9 cellular contexts compared by ENCODE assay signal in genomic region chr1:197519741-197520334, GRCh38.
A peak's percentile ranks its signal among the peaks of the same experiment; 100 is the strongest.
DNase-seq lines count a peak whose midpoint lies in the region; ATAC-seq, FAIRE-seq and TF ChIP-seq lines count a peak whose summit lies in the region.
"Had no signal": no experiment of that assay in that cellular context is flagged by ENCODE, and none has a peak within 500 bp of the region (broad histone marks: within the 10 kb centered on the region; RNA-seq: fewer than 3 reads in every experiment).

No MANE protein-coding gene starts in this region.

- POLR2A ChIA-PET in SK-N-SH (lab: Yijun Ruan, JAX): no interaction called here

- no CpG with 5 or more reads among the region's 1 CpG for WGBS in H9 (ENCODE audit: extremely low coverage, insufficient read length, low lambda C conversion rate)
- 100% methylated on average over 1 of the region's 1 CpG for WGBS in SK-N-SH (ENCODE audit: low lambda C conversion rate)
- 94 to 96% methylated on average over 1 of the region's 1 CpG for WGBS in esophagus squamous epithelium, 2 donors

- H3F3A ChIP-seq in SK-N-SH (replicated peaks; ENCODE audit: insufficient read depth): no peaks in the 10 kb centered on the region

- H3K27me3 Mint-ChIP-seq in H9 (ENCODE audit: low read depth): no peaks in the 10 kb centered on the region
- H3K27me3 Mint-ChIP-seq: activated naive CD8-positive, alpha-beta T cell treated with anti-CD3 and anti-CD28 coated beads, Interleukin-2, amount 10 ng/mL, durations not matched to agents 7 days and 5 days had no signal

- no peak for TF ChIP-seq EP300 in SK-N-SH (IDR thresholded peaks at IDR 0.05; ENCODE audit: borderline replicate concordance in 1 of 2, low read depth in 1 of 2, low read length in 1 of 2)

- no peak overlapping the region for H2BK15ac ChIP-seq in H9 (ENCODE audit: low read depth, low read length)

- TF ChIP-seq POLR2A in esophagus squamous epithelium (IDR thresholded peaks at IDR 0.05): no peak

- no peak overlapping the region for H3K18ac ChIP-seq in H9 (ENCODE audit: insufficient read length, low read depth, low read length)

- H2BK20ac ChIP-seq in H9 (ENCODE audit: low read depth, low read length, poor library complexity, severe bottlenecking): no peak overlapping the region

- no peaks in the 10 kb centered on the region for H3K9me1 ChIP-seq in keratinocyte (ENCODE audit: control insufficient read depth, extremely low read depth, insufficient read depth, low read length)

- H2BK5ac ChIP-seq in H9 (ENCODE audit: insufficient read length, low read length): no peak overlapping the region

- peak; percentile 32 for TF ChIP-seq RAD21 in SK-N-SH (IDR thresholded peaks at IDR 0.05; ENCODE audit: low read length)

- H3K79me2 ChIP-seq in H9 (ENCODE audit: insufficient read depth, low read length) (no peaks in the 10 kb centered on the region; the same call in 1 of the 2 replicates), SK-N-SH (ENCODE audit: insufficient read depth) (no peaks in the 10 kb centered on the region), keratinocyte (ENCODE audit: control insufficient read depth, insufficient read depth, low read length) (no peaks in the 10 kb centered on the region)

- H3K9me2 ChIP-seq in SK-N-SH: no peaks in the 10 kb centered on the region

- CTCF ChIA-PET in SK-N-SH (lab: Yijun Ruan, JAX): interaction anchor here (0.7 to 1.9 kb wide), 19 partner anchors 12 to 1166 kb away, joined by 3 to 10 read pairs (median 3); no protein-coding TSS in a partner anchor

- no peaks in the 10 kb centered on the region for H4K20me1 ChIP-seq in H9 (ENCODE audit: control insufficient read depth, insufficient read depth, insufficient read length)
- H4K20me1 ChIP-seq in SK-N-SH (ENCODE audit: insufficient read depth): no peaks in the 10 kb centered on the region
- H4K20me1 ChIP-seq in keratinocyte (ENCODE audit: control insufficient read depth, extremely low read depth, insufficient read depth, low read length): no peaks in the 10 kb centered on the region

- H3K4me1 ChIP-seq in H9 (ENCODE audit: insufficient read depth, low read length) (no peaks in the 10 kb centered on the region), SK-N-SH (ENCODE audit: control insufficient read depth in 1 of 2, insufficient read depth in 2 of 2, low read depth in 1 of 2, low read length in 1 of 2) (no peaks in the 10 kb centered on the region; a peak in 1 of 4 replicates), keratinocyte (ENCODE audit: control insufficient read depth, extremely low read depth, insufficient read depth, low read length) (no peaks in the 10 kb centered on the region), esophagus squamous epithelium (no peaks in the 10 kb centered on the region)

- H4K8ac ChIP-seq in H9 (replicated peaks; ENCODE audit: insufficient read length, low read depth, low read length): no peak overlapping the region

- H3K9me3 ChIP-seq in H9 (ENCODE audit: control insufficient read depth, low read depth, low read length) (no peaks in the 10 kb centered on the region), SK-N-SH (no peaks in the 10 kb centered on the region), keratinocyte (ENCODE audit: control insufficient read depth, low read depth, low read length) (no peaks in the 10 kb centered on the region), esophagus squamous epithelium (no peaks in the 10 kb centered on the region)

- H3K4ac ChIP-seq in H9 (ENCODE audit: low read depth, low read length): no peak overlapping the region

- H3K9ac ChIP-seq in H9 (ENCODE audit: extremely low read depth, insufficient read length, low read length) (no peak overlapping the region), SK-N-SH (no peak overlapping the region), keratinocyte (ENCODE audit: control insufficient read depth, extremely low read depth, insufficient read depth, low read length) (no peak overlapping the region)

- no peak overlapping the region for H3T11ph ChIP-seq in H9 (ENCODE audit: low read length)

- dilution Hi-C loops in keratinocyte (cut with MboI; ENCODE audit: extremely low pct_ligation_motif_present, low sequenced_read_pairs): no loop called here

- H4K5ac ChIP-seq in H9 (ENCODE audit: insufficient read length, low read depth, low read length): no peak overlapping the region

- no peak for ATAC-seq in HG03520 (IDR thresholded peaks at IDR 0.05; ENCODE audit: unreplicated experiment)

- DNase-seq in COLO829 (ENCODE audit: low spot score): peak; percentile 13
- no peak for DNase-seq in H9
- no peak for DNase-seq in SK-N-SH
- no peak for DNase-seq in keratinocyte (ENCODE audit: low read depth, low spot score)
- no peak for DNase-seq in OCI-M2 (lab: John Stamatoyannopoulos, UW; ENCODE audit: unreplicated experiment)
- no peak for DNase-seq in hepatic stellate cell (ENCODE audit: low spot score)
- DNase-seq in esophagus squamous epithelium (lab: John Stamatoyannopoulos, UW): no peak
- DNase-seq: activated naive CD8-positive, alpha-beta T cell treated with anti-CD3 and anti-CD28 coated beads, Interleukin-2, amount 10 ng/mL, durations not matched to agents 7 days and 5 days had no signal

- no peaks in the 10 kb centered on the region; the same call in 1 of the 2 replicates for H3K27me3 ChIP-seq in H9 (ENCODE audit: insufficient read depth, low read length)
- H3K27me3 ChIP-seq in SK-N-SH (ENCODE audit: insufficient read depth): no peaks in the 10 kb centered on the region
- no peaks in the 10 kb centered on the region for H3K27me3 ChIP-seq in keratinocyte (ENCODE audit: control insufficient read depth, extremely low read depth, insufficient read depth, low read length)
- no peaks in the 10 kb centered on the region for H3K27me3 ChIP-seq in esophagus squamous epithelium

- no peak overlapping the region for H2BK12ac ChIP-seq in H9 (ENCODE audit: insufficient read length, low read depth, low read length)

- no peaks in the 10 kb centered on the region for H3K23me2 ChIP-seq in H9 (ENCODE audit: insufficient read length, low read depth, low read length, poor library complexity, severe bottlenecking)

- H3K23ac ChIP-seq in H9 (ENCODE audit: insufficient read length, low read depth, low read length): no peak overlapping the region

- no peak overlapping the region for H4K91ac ChIP-seq in H9 (ENCODE audit: insufficient read length, low read depth, low read length)

- peaks cover 7 to 13% of the 10 kb centered on the region in 2 experiments; a peak in 3 of 4 replicates for H3K4me1 Mint-ChIP-seq in H9
- H3K4me1 Mint-ChIP-seq: activated naive CD8-positive, alpha-beta T cell treated with anti-CD3 and anti-CD28 coated beads, Interleukin-2, amount 10 ng/mL, durations not matched to agents 7 days and 5 days had no signal

- H3K9me3 Mint-ChIP-seq in H9: no peaks in the 10 kb centered on the region
- H3K9me3 Mint-ChIP-seq: activated naive CD8-positive, alpha-beta T cell treated with anti-CD3 and anti-CD28 coated beads, Interleukin-2, amount 10 ng/mL, durations not matched to agents 7 days and 5 days had no signal

- H3K36me3 Mint-ChIP-seq in H9 (ENCODE audit: insufficient read depth in 1 of 3, low read depth in 3 of 3): no peaks in the 10 kb centered on the region
- H3K36me3 Mint-ChIP-seq: activated naive CD8-positive, alpha-beta T cell treated with anti-CD3 and anti-CD28 coated beads, Interleukin-2, amount 10 ng/mL, durations not matched to agents 7 days and 5 days had no signal

- no peak overlapping the region for H2BK120ac ChIP-seq in H9 (ENCODE audit: low read depth, low read length, poor library complexity, severe bottlenecking)

- H2AFZ ChIP-seq in H9 (ENCODE audit: low read length): no peak overlapping the region
- H2AFZ ChIP-seq in SK-N-SH (ENCODE audit: low read depth): no peak overlapping the region
- H2AFZ ChIP-seq in keratinocyte (ENCODE audit: control insufficient read depth, low read length): no peak overlapping the region

- no peak overlapping the region for H3K56ac ChIP-seq in H9 (ENCODE audit: insufficient read length, low read depth, low read length)

- no peak for FAIRE-seq in keratinocyte (lab: Jason Lieb, UNC)

- no peak overlapping the region for H3K27ac Mint-ChIP-seq in H9
- H3K27ac Mint-ChIP-seq: activated naive CD8-positive, alpha-beta T cell treated with anti-CD3 and anti-CD28 coated beads, Interleukin-2, amount 10 ng/mL, durations not matched to agents 7 days and 5 days had no signal

- no peak overlapping the region for H2AK5ac ChIP-seq in H9 (ENCODE audit: insufficient read length, low read length)

- H3K27ac ChIP-seq in H9 (ENCODE audit: insufficient read length, low read depth, low read length): no peak overlapping the region
- no peak overlapping the region for H3K27ac ChIP-seq in SK-N-SH (ENCODE audit: low read depth in 2 of 2, low read length in 1 of 2)
- no peak overlapping the region for H3K27ac ChIP-seq in keratinocyte (ENCODE audit: control insufficient read depth, insufficient read depth, low read length)
- no peak overlapping the region for H3K27ac ChIP-seq in esophagus squamous epithelium

- H3K4me2 ChIP-seq in H9 (ENCODE audit: insufficient read depth, insufficient read length, low read length) (no peak overlapping the region), SK-N-SH (no peak overlapping the region), keratinocyte (ENCODE audit: control insufficient read depth, extremely low read depth, insufficient read depth, low read depth, low read length) (no peak overlapping the region)

- H3K4me3 ChIP-seq in SK-N-SH (ENCODE audit: low read depth in 2 of 2, low read length in 1 of 2) (no peak overlapping the region), keratinocyte (ENCODE audit: control insufficient read depth in 2 of 3, extremely low read depth in 1 of 3, insufficient read depth in 2 of 3, low read depth in 1 of 3, low read length in 3 of 3) (no peak overlapping the region), esophagus squamous epithelium (no peak overlapping the region)

- peak; percentile 58 for TF ChIP-seq CTCF in H9 (conservative IDR thresholded peaks at IDR 0.05)
- peak; percentile 64 for TF ChIP-seq CTCF in SK-N-SH (IDR thresholded peaks at IDR 0.05)
- peak in 2 of 3 experiments; percentile 18 to 41 for TF ChIP-seq CTCF in keratinocyte (optimal IDR thresholded peaks at IDR 0.05 in 1 of 3, IDR thresholded peaks at IDR 0.05 in 1 of 3, conservative IDR thresholded peaks at IDR 0.05 in 1 of 3; ENCODE audit: extremely low read depth in 1 of 3, insufficient read depth in 2 of 3, low read length in 3 of 3)
- peak in 1 of 6 experiments; percentile 35 for TF ChIP-seq CTCF in esophagus squamous epithelium (IDR thresholded peaks at IDR 0.05)

- H3K36me3 ChIP-seq in SK-N-SH (replicated peaks in 1 of 2; ENCODE audit: control insufficient read depth in 1 of 2, insufficient read depth in 2 of 2, low read length in 1 of 2) (no peaks in the 10 kb centered on the region), keratinocyte (ENCODE audit: control insufficient read depth in 2 of 2, extremely low read depth in 1 of 2, insufficient read depth in 2 of 2, low read length in 2 of 2) (no peaks in the 10 kb centered on the region), esophagus squamous epithelium (peaks cover 0 to 7% (median 0%) of the 10 kb centered on the region in 3 donors)

- intact Hi-C loops in esophagus squamous epithelium (cut with DNase I): no loop called here

- no peaks in the 10 kb centered on the region for H3K79me1 ChIP-seq in H9 (ENCODE audit: insufficient read depth, low read depth, low read length, poor library complexity, severe bottlenecking)

- H3K14ac ChIP-seq in H9 (ENCODE audit: insufficient read depth, low read length): no peak overlapping the region

- H3K4me3 Mint-ChIP-seq in H9: no peak overlapping the region
- H3K4me3 Mint-ChIP-seq: activated naive CD8-positive, alpha-beta T cell treated with anti-CD3 and anti-CD28 coated beads, Interleukin-2, amount 10 ng/mL, durations not matched to agents 7 days and 5 days had no signal
